ENCODE assay signal across 18 cellular contexts in the genomic region with DNA sequence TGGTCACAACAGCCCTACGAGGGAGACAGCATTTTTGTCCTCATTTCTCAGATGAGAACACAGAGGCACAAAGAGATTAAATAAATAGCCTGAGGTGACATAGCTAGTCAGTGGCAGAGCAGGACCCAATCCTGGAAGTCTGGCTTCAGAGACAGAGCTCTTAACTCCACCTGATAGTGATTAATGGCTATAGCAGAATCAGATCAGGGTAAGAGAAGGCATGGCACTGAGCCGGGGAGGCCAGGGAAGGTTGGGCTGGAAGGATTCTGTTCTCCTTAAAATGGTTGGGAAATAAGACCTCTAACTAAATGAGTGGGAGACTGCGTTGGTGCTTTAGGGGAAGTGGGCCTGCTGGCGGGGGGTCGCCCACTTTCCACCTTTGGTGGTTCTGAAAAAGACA.
"Had no signal": no experiment of that assay in that cellular context is flagged by ENCODE, and none has a peak within 500 bp of the region (broad histone marks: within the 10 kb centered on the region; RNA-seq: fewer than 3 reads in every experiment).

No MANE protein-coding gene starts in this region.

- H3K4me1 ChIP-seq: right lobe of liver had no signal

- H3K9me3 ChIP-seq: right lobe of liver, suprapubic skin had no signal

- H3K27ac ChIP-seq: coronary artery, left ventricle myocardium inferior, right lobe of liver, suprapubic skin, upper lobe of left lung had no signal

- H3K36me3 ChIP-seq: left ventricle myocardium inferior, right lobe of liver, suprapubic skin, upper lobe of left lung had no signal

- DNase-seq: activated CD4-positive, CD25-positive, alpha-beta regulatory T cell treated with anti-CD3 and anti-CD28 coated beads, Interleukin-2, amount 50 U/mL, for 72 hours; activated naive CD8-positive, alpha-beta T cell treated with anti-CD3 and anti-CD28 coated beads for 36 hours; amygdala; central memory CD4-positive, alpha-beta T cell; effector CD8-positive, alpha-beta T cell; foreskin fibroblast; hippocampal formation; kidney; left ventricle myocardium inferior; naive thymus-derived CD8-positive, alpha-beta T cell; right lobe of liver; stimulated activated CD4-positive, alpha-beta T cell treated with anti-CD3 and anti-CD28 coated beads, Interleukin-4, amount 100 ng/mL, for 4 hours; stimulated activated CD8-positive, alpha-beta memory T cell treated with anti-CD3 and anti-CD28 coated beads, Interleukin-4, amount 100 ng/mL, for 48 hours; T-helper 9 cell; upper lobe of left lung had no signal

- H3K4me2 ChIP-seq: smooth muscle cell had no signal

- H3K27me3 ChIP-seq: right lobe of liver, suprapubic skin, upper lobe of left lung had no signal

- ATAC-seq: naive thymus-derived CD8-positive, alpha-beta T cell had no signal

- H3K4me3 ChIP-seq: coronary artery, left ventricle myocardium inferior, right lobe of liver, smooth muscle cell, suprapubic skin, upper lobe of left lung had no signal
